In the genomic region with DNA sequence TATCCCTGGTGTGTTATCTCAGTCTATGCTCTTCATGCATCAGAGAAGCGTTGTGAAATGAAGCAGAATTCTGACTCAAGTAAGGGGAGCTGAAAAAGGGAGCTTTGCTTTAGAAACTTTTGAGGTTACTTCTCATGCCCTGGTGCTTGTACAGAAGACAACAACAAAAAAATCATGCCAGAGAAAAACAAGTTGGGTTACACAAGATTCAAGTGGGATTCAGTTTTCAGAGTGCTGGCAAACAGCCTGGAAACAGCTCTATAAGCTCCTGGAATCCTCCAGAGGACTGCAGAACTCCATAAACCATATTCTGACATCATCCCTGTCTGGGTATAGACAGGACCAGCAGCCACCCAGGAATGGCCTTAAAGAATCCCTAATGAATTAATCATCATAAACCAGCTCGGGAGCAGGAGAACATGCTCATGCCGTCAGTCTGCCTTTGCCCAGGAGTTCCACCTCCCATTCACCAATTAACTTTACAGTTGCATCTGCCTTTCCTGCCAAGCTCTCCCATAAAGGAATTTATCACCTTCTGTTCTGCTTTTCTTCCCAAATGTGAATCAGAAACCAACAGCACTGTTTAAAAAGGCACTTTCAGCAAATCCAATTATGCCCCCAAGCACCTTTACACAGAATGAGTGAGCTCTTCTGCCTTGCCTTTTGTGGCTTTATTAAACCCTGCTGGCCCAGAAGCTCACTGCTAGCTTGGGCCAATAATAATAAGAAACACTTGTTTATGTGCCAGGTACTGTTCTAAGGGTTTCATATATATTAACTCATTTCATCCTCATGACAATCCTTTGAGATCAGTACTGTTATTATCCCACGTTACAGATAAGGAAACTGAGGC, we compare ENCODE assay signal across 9 cellular contexts. TPM values are rescaled to one million over a fixed set of nuclear protein-coding genes. Genes with fewer than 3 reads are reported as not detected.
DNase-seq lines count a peak whose midpoint lies in the region; ATAC-seq, FAIRE-seq and TF ChIP-seq lines count a peak whose summit lies in the region.
"Had no signal": no experiment of that assay in that cellular context is flagged by ENCODE, and none has a peak within 500 bp of the region (broad histone marks: within the 10 kb centered on the region; RNA-seq: fewer than 3 reads in every experiment).

No MANE protein-coding gene starts in this region.

- H3K27me3 Mint-ChIP-seq in activated T-cell treated with anti-CD3 and anti-CD28 coated beads, Interleukin-2, amount 50 U/mL, for 4 hours (ENCODE audit: low read depth) = peaks cover 11% of the 10 kb centered on the region
- peaks cover 28 to 34% of the 10 kb centered on the region in 2 donors for H3K27me3 Mint-ChIP-seq in natural killer cell (ENCODE audit: low read depth in 2 of 2)

- H3K36me3 ChIP-seq in endocrine pancreas (ENCODE audit: control insufficient read depth, insufficient read depth, low read length) = no peaks in the 10 kb centered on the region
- H3K36me3 ChIP-seq in right atrium auricular region = no peaks in the 10 kb centered on the region

- ATAC-seq in activated T-cell treated with anti-CD3 and anti-CD28 coated beads, Interleukin-2, amount 50 U/mL, for 4 hours = no peak
- no peak for ATAC-seq in natural killer cell

- TF ChIP-seq POLR2A in GM12891 (IDR thresholded peaks at IDR 0.05; ENCODE audit: low read depth, low read length) = no peak

- peak; percentile 54 for FAIRE-seq in GM12891 (lab: Jason Lieb, UNC)
- FAIRE-seq: K562 had no signal

- peaks cover 8% of the 10 kb centered on the region for H3K9me3 Mint-ChIP-seq in activated T-cell treated with anti-CD3 and anti-CD28 coated beads, Interleukin-2, amount 50 U/mL, for 4 hours
- H3K9me3 Mint-ChIP-seq in natural killer cell = no peaks in the 10 kb centered on the region

- TF ChIP-seq CTCF in right atrium auricular region (IDR thresholded peaks at IDR 0.05) (no peak), natural killer cell (IDR thresholded peaks at IDR 0.05) (no peak)

- H3K9me3 ChIP-seq in endocrine pancreas (ENCODE audit: control insufficient read depth, low read length) (no peaks in the 10 kb centered on the region), right atrium auricular region (no peaks in the 10 kb centered on the region)

- H3K9ac ChIP-seq in endocrine pancreas (ENCODE audit: control insufficient read depth, insufficient read depth, low read length) = no peak overlapping the region

- intact Hi-C loops in natural killer cell (cut with micrococcal nuclease) = no loop called here

- H3K4me3 Mint-ChIP-seq in activated T-cell treated with anti-CD3 and anti-CD28 coated beads, Interleukin-2, amount 50 U/mL, for 4 hours = no peak overlapping the region
- no peak overlapping the region for H3K4me3 Mint-ChIP-seq in natural killer cell

- DNase-seq in GM12891 (ENCODE audit: insufficient read length, low spot score) = no peak
- DNase-seq in NCI-H345 (lab: John Stamatoyannopoulos, UW) = peak; percentile 73
- DNase-seq in retina = peak; percentile 35
- no peak for DNase-seq in right atrium auricular region (ENCODE audit: low spot score)
- DNase-seq in activated T-cell treated with anti-CD3 and anti-CD28 coated beads, Interleukin-2, amount 50 U/mL, for 4 hours = no peak
- no peak for DNase-seq in natural killer cell
- DNase-seq in activated CD4-positive, alpha-beta T cell treated with anti-CD3 and anti-CD28 coated beads for 1 hour = no peak

- H3K27ac ChIP-seq in right atrium auricular region = no peak overlapping the region

- H3K4me1 ChIP-seq in endocrine pancreas (ENCODE audit: control insufficient read depth, insufficient read depth, low read length) (peaks cover 24% of the 10 kb centered on the region), right atrium auricular region (peaks cover 0 to 15% of the 10 kb centered on the region in 2 donors)

- H3K27me3 ChIP-seq in endocrine pancreas (ENCODE audit: control insufficient read depth, insufficient read depth, low read length) (no peaks in the 10 kb centered on the region), right atrium auricular region (no peaks in the 10 kb centered on the region)

- H3K4me1 Mint-ChIP-seq in activated T-cell treated with anti-CD3 and anti-CD28 coated beads, Interleukin-2, amount 50 U/mL, for 4 hours (ENCODE audit: low read depth) = peaks cover 11% of the 10 kb centered on the region
- peaks cover 8% of the 10 kb centered on the region in 2 donors for H3K4me1 Mint-ChIP-seq in natural killer cell

- H3K36me3 Mint-ChIP-seq in activated T-cell treated with anti-CD3 and anti-CD28 coated beads, Interleukin-2, amount 50 U/mL, for 4 hours (ENCODE audit: insufficient read depth) = peaks cover 3% of the 10 kb centered on the region
- no peaks in the 10 kb centered on the region for H3K36me3 Mint-ChIP-seq in natural killer cell

- peak overlapping the region; percentile 56 for H3K4me3 ChIP-seq in endocrine pancreas (ENCODE audit: control insufficient read depth, insufficient read depth, low read length)
- no peak overlapping the region for H3K4me3 ChIP-seq in right atrium auricular region
- H3K4me3 ChIP-seq: K562 had no signal

- H3K27ac Mint-ChIP-seq in natural killer cell = no peak overlapping the region

TF ChIP-seq in GM12891, 5 proteins besides CTCF, POLR2A, EP300 and RAD21:
- TF ChIP-seq POLR2AphosphoS5 (IDR thresholded peaks at IDR 0.05; ENCODE audit: low read depth, low read length) = no peak
- no peak for TF ChIP-seq SPI1 (IDR thresholded peaks at IDR 0.05; ENCODE audit: low read depth, low read length)
- TF ChIP-seq POU2F2 (IDR thresholded peaks at IDR 0.05; ENCODE audit: low read depth, low read length) = no peak
- no peak for TF ChIP-seq PAX5 (IDR thresholded peaks at IDR 0.05; ENCODE audit: insufficient read depth, low read length, severe bottlenecking)
- no peak for TF ChIP-seq TAF1 (IDR thresholded peaks at IDR 0.05; ENCODE audit: low read depth, low read length)

RNA-seq across cellular contexts. Expression of gene FBXW7, which starts 54.5 kb away (rescaled TPM):
- 47.7 TPM for polyA plus RNA-seq in GM12891 (2012; ENCODE audit: low read depth, missing spikeins)
- 10 to 100 TPM; 39.9 to 49.4 TPM for total RNA-seq in right atrium auricular region
- 10 to 100 TPM; 38.8 to 41.4 (median 39.1) TPM for total RNA-seq in activated T-cell treated with anti-CD3 and anti-CD28 coated beads, Interleukin-2, amount 50 U/mL, for 4 hours
- total RNA-seq in natural killer cell = 100 to 1,000 TPM; 172 to 202 (median 175) TPM

Comparison
In these comparisons a context has a peak if more than half of its experiments do, and no peak if none do; other contexts are left out.
1. DNase-seq: peak in NCI-H345 (single experiment) and retina (single experiment); none in GM12891 (single experiment), right atrium auricular region (single experiment), activated T-cell treated with anti-CD3 and anti-CD28 coated beads, Interleukin-2, amount 50 U/mL, for 4 hours (single experiment), natural killer cell (single experiment) and activated CD4-positive, alpha-beta T cell treated with anti-CD3 and anti-CD28 coated beads for 1 hour (single experiment).